In the genomic region with DNA sequence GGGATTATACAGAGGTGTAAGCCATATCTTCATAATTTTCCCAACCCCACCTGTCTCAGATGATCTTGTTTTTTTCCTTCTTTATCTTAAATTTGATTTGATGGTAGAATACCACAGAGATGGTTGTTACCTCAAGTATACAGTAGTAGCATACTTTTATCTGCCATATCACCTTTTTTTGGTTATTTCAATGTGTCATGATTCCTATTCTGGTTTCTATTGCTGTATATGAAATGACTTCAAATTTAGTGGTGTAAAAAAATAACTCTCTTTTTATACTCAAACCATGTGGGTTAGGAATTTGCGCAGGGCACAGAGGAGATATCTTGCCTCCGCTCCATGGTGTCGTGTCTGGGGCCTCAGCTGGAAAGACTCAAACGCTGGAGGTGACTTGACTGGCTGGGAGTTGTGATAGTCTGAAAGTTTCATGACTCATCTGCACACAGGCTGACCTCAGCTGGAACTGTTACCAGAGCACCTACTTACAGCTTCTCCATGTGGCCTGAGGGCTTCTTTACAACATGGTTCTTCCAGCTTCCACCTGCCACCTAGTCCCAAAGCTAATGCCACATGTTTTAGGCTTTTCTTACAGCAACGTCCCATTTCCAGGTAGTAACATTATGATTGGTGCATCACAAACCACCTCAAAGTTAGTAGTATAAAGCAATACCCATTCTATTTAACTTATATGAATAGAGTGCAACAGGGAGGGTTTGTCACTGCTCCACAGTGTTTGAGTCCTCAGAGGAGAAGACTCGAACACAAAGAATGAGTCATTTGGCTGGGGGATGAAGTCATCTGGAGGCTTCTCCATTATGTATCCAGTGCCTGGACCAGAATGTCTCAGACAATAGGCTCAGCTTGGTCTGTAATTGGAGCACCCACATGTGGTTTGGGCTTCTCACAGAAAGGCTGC, we compare ENCODE assay signal across 9 cellular contexts.
A peak's percentile ranks its signal among the peaks of the same experiment; 100 is the strongest.
DNase-seq lines count a peak whose midpoint lies in the region; ATAC-seq, FAIRE-seq and TF ChIP-seq lines count a peak whose summit lies in the region.
"Had no signal": no experiment of that assay in that cellular context is flagged by ENCODE, and none has a peak within 500 bp of the region (broad histone marks: within the 10 kb centered on the region; RNA-seq: fewer than 3 reads in every experiment).

No MANE protein-coding gene starts in this region.

- TF ChIP-seq CTCF in AG10803 (conservative IDR thresholded peaks at IDR 0.05; ENCODE audit: low read length) (no peak), foreskin fibroblast (IDR thresholded peaks at IDR 0.05; ENCODE audit: low read depth, low read length) (no peak)

- FAIRE-seq in H54 (lab: Jason Lieb, UNC): peak; percentile 62

- H3K4me1 ChIP-seq in SJCRH30: peaks cover 18% of the 10 kb centered on the region
- no peaks in the 10 kb centered on the region; the same call in 1 of the 2 replicates for H3K4me1 ChIP-seq in HAP-1
- H3K4me1 ChIP-seq: left ventricle myocardium inferior had no signal

- no peak overlapping the region for H3K4me3 ChIP-seq in AG10803 (ENCODE audit: low read length)
- no peak overlapping the region for H3K4me3 ChIP-seq in SJCRH30
- no peak overlapping the region for H3K4me3 ChIP-seq in foreskin fibroblast (ENCODE audit: low read depth in 1 of 2, low read length in 2 of 2)
- no peak overlapping the region for H3K4me3 ChIP-seq in HAP-1
- H3K4me3 ChIP-seq: left ventricle myocardium inferior had no signal

- H3K27me3 ChIP-seq in SJCRH30 (no peaks in the 10 kb centered on the region), HAP-1 (ENCODE audit: low read depth) (no peaks in the 10 kb centered on the region)

- H3K9me3 ChIP-seq in SJCRH30 (replicated peaks) (no peaks in the 10 kb centered on the region), HAP-1 (no peaks in the 10 kb centered on the region)
- H3K9me3 ChIP-seq: left ventricle myocardium inferior had no signal

- no peaks in the 10 kb centered on the region for H3K36me3 ChIP-seq in SJCRH30
- H3K36me3 ChIP-seq in HAP-1 (replicated peaks): no peaks in the 10 kb centered on the region
- H3K36me3 ChIP-seq: left ventricle myocardium inferior had no signal

- H3K27ac ChIP-seq in SJCRH30: peak overlapping the region; percentile 25; the same call in 1 of the 2 replicates
- H3K27ac ChIP-seq: left ventricle myocardium inferior had no signal

- in situ Hi-C loops in HAP-1 (cut with MboI; ENCODE audit: low sequenced_read_pairs): no loop called here

- ATAC-seq in GM21360 (IDR thresholded peaks at IDR 0.05; ENCODE audit: unreplicated experiment): no peak

- TF ChIP-seq POLR2A in H54 (IDR thresholded peaks at IDR 0.05; ENCODE audit: low read depth, low read length): no peak

- DNase-seq in AG10803 (ENCODE audit: low read depth): peak; percentile 66
- DNase-seq in H54 (ENCODE audit: insufficient read length, low spot score): peak; percentile 57
- peak; percentile 67 to 75 for DNase-seq in SJCRH30
- DNase-seq in foreskin fibroblast: peak; percentile 77 to 88
- no peak for DNase-seq in HAP-1 (ENCODE audit: low spot score in 2 of 2)
- DNase-seq in GF-D8 (lab: John Stamatoyannopoulos, UW): no peak
- DNase-seq in NCI-H1048 (lab: John Stamatoyannopoulos, UW): no peak
- DNase-seq: left ventricle myocardium inferior had no signal

Comparison
In these comparisons a context has a peak if more than half of its experiments do, and no peak if none do; other contexts are left out.
1. DNase-seq: peak in AG10803 (single experiment), H54 (single experiment), SJCRH30 (2 of 2) and foreskin fibroblast (2 of 2); none in HAP-1 (0 of 2), GF-D8 (single experiment) and NCI-H1048 (single experiment).